Comparison of ENCODE assay signal across 1 cellular context in the genomic region with DNA sequence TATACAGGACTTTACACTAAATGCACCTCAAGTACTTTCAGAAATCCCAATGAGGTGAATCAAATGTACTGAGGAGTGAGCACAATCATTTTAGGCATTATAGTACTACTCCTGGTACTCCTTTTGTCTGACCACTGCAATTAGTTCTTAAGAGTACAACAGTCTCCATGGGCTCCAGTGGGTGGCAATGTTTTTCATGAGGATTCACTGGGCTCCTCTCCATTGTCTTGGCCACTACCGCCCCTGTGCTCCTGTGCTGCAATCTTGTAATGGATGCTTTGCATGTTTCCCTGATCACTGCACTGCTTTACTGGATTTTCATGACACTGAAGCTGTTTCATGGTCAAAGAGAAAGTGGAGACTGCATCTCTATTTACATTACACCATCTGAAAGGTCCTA.
TF ChIP-seq lines count a peak whose summit lies in the region.

No MANE protein-coding gene starts in this region.

TF ChIP-seq in GM12878, 131 proteins besides CTCF, POLR2A, EP300 and RAD21:
- TF ChIP-seq, protein P1, sequence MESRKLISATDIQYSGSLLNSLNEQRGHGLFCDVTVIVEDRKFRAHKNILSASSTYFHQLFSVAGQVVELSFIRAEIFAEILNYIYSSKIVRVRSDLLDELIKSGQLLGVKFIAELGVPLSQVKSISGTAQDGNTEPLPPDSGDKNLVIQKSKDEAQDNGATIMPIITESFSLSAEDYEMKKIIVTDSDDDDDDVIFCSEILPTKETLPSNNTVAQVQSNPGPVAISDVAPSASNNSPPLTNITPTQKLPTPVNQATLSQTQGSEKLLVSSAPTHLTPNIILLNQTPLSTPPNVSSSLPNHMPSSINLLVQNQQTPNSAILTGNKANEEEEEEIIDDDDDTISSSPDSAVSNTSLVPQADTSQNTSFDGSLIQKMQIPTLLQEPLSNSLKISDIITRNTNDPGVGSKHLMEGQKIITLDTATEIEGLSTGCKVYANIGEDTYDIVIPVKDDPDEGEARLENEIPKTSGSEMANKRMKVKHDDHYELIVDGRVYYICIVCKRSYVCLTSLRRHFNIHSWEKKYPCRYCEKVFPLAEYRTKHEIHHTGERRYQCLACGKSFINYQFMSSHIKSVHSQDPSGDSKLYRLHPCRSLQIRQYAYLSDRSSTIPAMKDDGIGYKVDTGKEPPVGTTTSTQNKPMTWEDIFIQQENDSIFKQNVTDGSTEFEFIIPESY (IDR thresholded peaks at IDR 0.05), result no peak
- no peak for TF ChIP-seq NBN (IDR thresholded peaks at IDR 0.05)
- TF ChIP-seq RELA (IDR thresholded peaks at IDR 0.05; ENCODE audit: borderline replicate concordance, partially characterized antibody), result no peak
- TF ChIP-seq RB1 (IDR thresholded peaks at IDR 0.05; ENCODE audit: borderline replicate concordance), result no peak
- no peak for TF ChIP-seq MXI1 (IDR thresholded peaks at IDR 0.05; ENCODE audit: low read depth, low read length)
- TF ChIP-seq, protein P2, sequence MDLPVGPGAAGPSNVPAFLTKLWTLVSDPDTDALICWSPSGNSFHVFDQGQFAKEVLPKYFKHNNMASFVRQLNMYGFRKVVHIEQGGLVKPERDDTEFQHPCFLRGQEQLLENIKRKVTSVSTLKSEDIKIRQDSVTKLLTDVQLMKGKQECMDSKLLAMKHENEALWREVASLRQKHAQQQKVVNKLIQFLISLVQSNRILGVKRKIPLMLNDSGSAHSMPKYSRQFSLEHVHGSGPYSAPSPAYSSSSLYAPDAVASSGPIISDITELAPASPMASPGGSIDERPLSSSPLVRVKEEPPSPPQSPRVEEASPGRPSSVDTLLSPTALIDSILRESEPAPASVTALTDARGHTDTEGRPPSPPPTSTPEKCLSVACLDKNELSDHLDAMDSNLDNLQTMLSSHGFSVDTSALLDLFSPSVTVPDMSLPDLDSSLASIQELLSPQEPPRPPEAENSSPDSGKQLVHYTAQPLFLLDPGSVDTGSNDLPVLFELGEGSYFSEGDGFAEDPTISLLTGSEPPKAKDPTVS (IDR thresholded peaks at IDR 0.05; ENCODE audit: low read depth, low read length), result no peak
- TF ChIP-seq, protein P3, sequence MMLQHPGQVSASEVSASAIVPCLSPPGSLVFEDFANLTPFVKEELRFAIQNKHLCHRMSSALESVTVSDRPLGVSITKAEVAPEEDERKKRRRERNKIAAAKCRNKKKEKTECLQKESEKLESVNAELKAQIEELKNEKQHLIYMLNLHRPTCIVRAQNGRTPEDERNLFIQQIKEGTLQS (IDR thresholded peaks at IDR 0.05; ENCODE audit: borderline replicate concordance, extremely low read depth, low read depth, low read length), result no peak
- TF ChIP-seq HCFC1 (IDR thresholded peaks at IDR 0.05; ENCODE audit: low read length), result no peak
- no peak for TF ChIP-seq SRF (IDR thresholded peaks at IDR 0.05; ENCODE audit: low read depth in 2 of 2, low read length in 2 of 2)
- no peak for TF ChIP-seq GABPA (IDR thresholded peaks at IDR 0.05; ENCODE audit: low read depth)
- TF ChIP-seq FOXK2 (IDR thresholded peaks at IDR 0.05), result no peak
- no peak for TF ChIP-seq CBFB (IDR thresholded peaks at IDR 0.05; ENCODE audit: low read depth)
- TF ChIP-seq NFIC (IDR thresholded peaks at IDR 0.05; ENCODE audit: low read depth, low read length), result no peak
- TF ChIP-seq NRF1 (conservative IDR thresholded peaks at IDR 0.05; ENCODE audit: low read depth, low read length), result no peak
- TF ChIP-seq, protein P4, sequence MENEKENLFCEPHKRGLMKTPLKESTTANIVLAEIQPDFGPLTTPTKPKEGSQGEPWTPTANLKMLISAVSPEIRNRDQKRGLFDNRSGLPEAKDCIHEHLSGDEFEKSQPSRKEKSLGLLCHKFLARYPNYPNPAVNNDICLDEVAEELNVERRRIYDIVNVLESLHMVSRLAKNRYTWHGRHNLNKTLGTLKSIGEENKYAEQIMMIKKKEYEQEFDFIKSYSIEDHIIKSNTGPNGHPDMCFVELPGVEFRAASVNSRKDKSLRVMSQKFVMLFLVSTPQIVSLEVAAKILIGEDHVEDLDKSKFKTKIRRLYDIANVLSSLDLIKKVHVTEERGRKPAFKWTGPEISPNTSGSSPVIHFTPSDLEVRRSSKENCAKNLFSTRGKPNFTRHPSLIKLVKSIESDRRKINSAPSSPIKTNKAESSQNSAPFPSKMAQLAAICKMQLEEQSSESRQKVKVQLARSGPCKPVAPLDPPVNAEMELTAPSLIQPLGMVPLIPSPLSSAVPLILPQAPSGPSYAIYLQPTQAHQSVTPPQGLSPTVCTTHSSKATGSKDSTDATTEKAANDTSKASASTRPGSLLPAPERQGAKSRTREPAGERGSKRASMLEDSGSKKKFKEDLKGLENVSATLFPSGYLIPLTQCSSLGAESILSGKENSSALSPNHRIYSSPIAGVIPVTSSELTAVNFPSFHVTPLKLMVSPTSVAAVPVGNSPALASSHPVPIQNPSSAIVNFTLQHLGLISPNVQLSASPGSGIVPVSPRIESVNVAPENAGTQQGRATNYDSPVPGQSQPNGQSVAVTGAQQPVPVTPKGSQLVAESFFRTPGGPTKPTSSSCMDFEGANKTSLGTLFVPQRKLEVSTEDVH (IDR thresholded peaks at IDR 0.05; ENCODE audit: low read depth, partially characterized antibody), result no peak
